ENCODE assay signal across 19 cellular contexts in the genomic region with DNA sequence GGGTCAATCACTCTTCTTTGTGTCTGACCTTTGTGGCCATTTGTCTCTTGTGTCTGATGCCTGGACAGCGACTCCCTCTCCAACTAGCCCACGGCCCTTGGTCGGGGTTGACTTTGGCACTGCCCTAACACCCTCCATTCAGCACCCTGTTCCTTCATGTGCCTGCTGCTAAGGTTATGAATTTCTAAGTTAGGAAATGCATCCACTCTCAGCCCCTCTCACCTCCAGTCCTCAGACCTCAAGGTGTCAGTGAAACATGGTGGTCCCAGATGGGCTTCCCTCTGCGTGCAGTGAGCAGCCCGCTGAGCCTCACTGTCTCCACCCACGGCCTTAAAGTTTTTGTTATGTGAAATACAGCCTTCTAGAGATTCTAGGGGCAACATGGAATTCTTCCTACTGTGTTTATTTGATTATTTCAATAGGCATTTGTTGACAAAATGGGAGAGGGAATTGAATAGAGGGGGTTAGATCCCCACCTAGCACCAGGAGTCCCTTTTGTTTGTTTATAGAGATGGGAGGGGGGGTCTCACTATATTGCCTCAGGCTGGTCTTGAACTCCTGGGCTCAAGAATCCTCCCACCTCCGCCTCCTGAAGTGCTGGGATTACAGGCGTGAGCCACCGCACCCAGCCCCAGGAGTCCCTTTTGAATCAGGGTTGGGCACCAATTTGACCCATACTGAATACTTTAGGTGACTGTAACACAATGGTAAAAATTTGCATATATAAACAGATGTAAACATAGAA. TPM values are rescaled to one million over a fixed set of nuclear protein-coding genes. Genes with fewer than 3 reads are reported as not detected.
DNase-seq lines count a peak whose midpoint lies in the region; ATAC-seq, FAIRE-seq and TF ChIP-seq lines count a peak whose summit lies in the region.
"Had no signal": no experiment of that assay in that cellular context is flagged by ENCODE, and none has a peak within 500 bp of the region (broad histone marks: within the 10 kb centered on the region; RNA-seq: fewer than 3 reads in every experiment).

No MANE protein-coding gene starts in this region.

- peaks cover 34% of the 10 kb centered on the region for H3K4me1 Mint-ChIP-seq in CD8-positive, alpha-beta T cell (ENCODE audit: low read depth)
- H3K4me1 Mint-ChIP-seq in activated naive CD8-positive, alpha-beta T cell treated with anti-CD3 and anti-CD28 coated beads, Interleukin-2, amount 10 ng/mL, durations not matched to agents 7 days and 5 days, result peaks cover 35% of the 10 kb centered on the region

- POLR2A ChIA-PET in CD8-positive, alpha-beta T cell (lab: Charles Lee), result no interaction called here
- POLR2A ChIA-PET in HEK293 (lab: Yijun Ruan, JAX) (no interaction called here), SK-N-SH (lab: Yijun Ruan, JAX) (no interaction called here)
- POLR2A ChIA-PET in activated naive CD8-positive, alpha-beta T cell treated with anti-CD3 and anti-CD28 coated beads, Interleukin-2, amount 10 ng/mL, durations not matched to agents 7 days and 5 days (lab: Charles Lee), result no interaction called here

- no peaks in the 10 kb centered on the region for H3K9me3 ChIP-seq in CD8-positive, alpha-beta T cell (ENCODE audit: low read length)
- H3K9me3 ChIP-seq in HEK293 (ENCODE audit: control insufficient read depth, insufficient read depth, low read depth, low read length) (no peaks in the 10 kb centered on the region), SK-N-SH (no peaks in the 10 kb centered on the region), small intestine (ENCODE audit: control insufficient read depth, low read depth) (no peaks in the 10 kb centered on the region)
- H3K9me3 ChIP-seq: breast epithelium, thyroid gland had no signal

- H2BK15ac ChIP-seq in mesendoderm (replicated peaks; ENCODE audit: low read depth), result no peak overlapping the region

- no peaks in the 10 kb centered on the region for H3K27me3 ChIP-seq in CD8-positive, alpha-beta T cell (ENCODE audit: insufficient read depth, low read length)
- H3K27me3 ChIP-seq in mesendoderm (ENCODE audit: insufficient read depth, low read length, poor library complexity) (peaks cover 3% of the 10 kb centered on the region), SK-N-SH (ENCODE audit: insufficient read depth) (no peaks in the 10 kb centered on the region), small intestine (ENCODE audit: control insufficient read depth in 2 of 2, insufficient read depth in 2 of 2, low read length in 2 of 2) (no peaks in the 10 kb centered on the region)
- H3K27me3 ChIP-seq: breast epithelium, thyroid gland had no signal

- no peak for TF ChIP-seq CTCF in CD8-positive, alpha-beta T cell (IDR thresholded peaks at IDR 0.05)
- no peak for TF ChIP-seq CTCF in HEK293 (tag by site-specific recombination; IDR thresholded peaks at IDR 0.05)
- TF ChIP-seq CTCF in foreskin fibroblast (IDR thresholded peaks at IDR 0.05; ENCODE audit: low read depth, low read length), result no peak
- no peak for TF ChIP-seq CTCF in SK-N-SH (IDR thresholded peaks at IDR 0.05)

- no CpG with 5 or more reads among the region's 9 CpGs for WGBS in mesendoderm (ENCODE audit: extremely low coverage, insufficient coverage, low lambda C conversion rate)
- WGBS in SK-N-SH (ENCODE audit: low lambda C conversion rate), result 94% methylated on average over 9 of the region's 9 CpGs
- 83 to 91% (median 89%) methylated on average over 9 of the region's 9 CpGs for WGBS in small intestine, 3 donors

- FAIRE-seq in small intestine (lab: Jason Lieb, UNC), result no peak

- H3K9me3 Mint-ChIP-seq in CD8-positive, alpha-beta T cell, result no peaks in the 10 kb centered on the region
- no peaks in the 10 kb centered on the region for H3K9me3 Mint-ChIP-seq in activated naive CD8-positive, alpha-beta T cell treated with anti-CD3 and anti-CD28 coated beads, Interleukin-2, amount 10 ng/mL, durations not matched to agents 7 days and 5 days

- H3K27ac Mint-ChIP-seq in CD8-positive, alpha-beta T cell, result no peak overlapping the region
- H3K27ac Mint-ChIP-seq in activated naive CD8-positive, alpha-beta T cell treated with anti-CD3 and anti-CD28 coated beads, Interleukin-2, amount 10 ng/mL, durations not matched to agents 7 days and 5 days, result no peak overlapping the region
- H3K27ac Mint-ChIP-seq: progenitor cell of endocrine pancreas had no signal

- intact Hi-C loops in CD8-positive, alpha-beta T cell (cut with DNase I, micrococcal nuclease), result loop anchor here in 1 of 2 experiments (5.0 kb wide), 1 partner anchor 33 kb away; no protein-coding TSS in a partner anchor

- H3K27ac ChIP-seq in CD8-positive, alpha-beta T cell (ENCODE audit: low read depth, low read length), result no peak overlapping the region
- H3K27ac ChIP-seq in HEK293 (ENCODE audit: extremely low read depth, low read depth, low read length) (no peak overlapping the region), mesendoderm (ENCODE audit: low read depth, low read length) (peak overlapping the region; percentile 19), SK-N-SH (ENCODE audit: low read depth in 2 of 2, low read length in 1 of 2) (no peak overlapping the region), small intestine (ENCODE audit: low read depth in 1 of 2, low read length in 1 of 2) (no peak overlapping the region)
- H3K27ac ChIP-seq: thyroid gland had no signal

- H3K36me3 ChIP-seq in CD8-positive, alpha-beta T cell (ENCODE audit: insufficient read depth, low read length), result no peaks in the 10 kb centered on the region
- H3K36me3 ChIP-seq in HEK293 (ENCODE audit: control insufficient read depth in 2 of 2, insufficient read depth in 1 of 2, low read length in 2 of 2) (no peaks in the 10 kb centered on the region), mesendoderm (ENCODE audit: control insufficient read depth, insufficient read depth, low read length) (no peaks in the 10 kb centered on the region), SK-N-SH (replicated peaks in 1 of 2; ENCODE audit: control insufficient read depth in 1 of 2, insufficient read depth in 2 of 2, low read length in 1 of 2) (no peaks in the 10 kb centered on the region), small intestine (ENCODE audit: control insufficient read depth in 2 of 2, insufficient read depth in 2 of 2, low read length in 2 of 2) (no peaks in the 10 kb centered on the region)
- H3K36me3 ChIP-seq: breast epithelium, thyroid gland had no signal

- peaks cover 5% of the 10 kb centered on the region for H3K79me1 ChIP-seq in mesendoderm (ENCODE audit: low read length)

- H4K5ac ChIP-seq in mesendoderm (ENCODE audit: low read length), result no peak overlapping the region

- no peak overlapping the region for H4K8ac ChIP-seq in mesendoderm (ENCODE audit: low read depth, low read length)

- TF ChIP-seq EP300 in SK-N-SH (IDR thresholded peaks at IDR 0.05; ENCODE audit: borderline replicate concordance in 1 of 2, low read depth in 1 of 2, low read length in 1 of 2), result no peak

- H3K18ac ChIP-seq in mesendoderm (ENCODE audit: low read length), result no peak overlapping the region

- peaks cover 33% of the 10 kb centered on the region for H3K4me1 ChIP-seq in CD8-positive, alpha-beta T cell (ENCODE audit: insufficient read depth, low read length)
- H3K4me1 ChIP-seq in HEK293 (ENCODE audit: control insufficient read depth, insufficient read depth, low read length) (no peaks in the 10 kb centered on the region), mesendoderm (ENCODE audit: control insufficient read depth, low read depth, low read length) (peaks cover 10% of the 10 kb centered on the region), SK-N-SH (ENCODE audit: control insufficient read depth in 1 of 2, insufficient read depth in 2 of 2, low read depth in 1 of 2, low read length in 1 of 2) (peaks cover 0 to 10% of the 10 kb centered on the region in 2 experiments; a peak in 3 of 4 replicates), small intestine (ENCODE audit: control insufficient read depth in 2 of 2, insufficient read depth in 1 of 2, low read depth in 1 of 2, low read length in 1 of 2) (peaks cover 0 to 8% of the 10 kb centered on the region in 2 donors)

- no peak overlapping the region for H3K4me3 ChIP-seq in CD8-positive, alpha-beta T cell (ENCODE audit: low read depth, low read length)
- H3K4me3 ChIP-seq in HEK293 (ENCODE audit: low read depth, low read length), result no peak overlapping the region
- H3K4me3 ChIP-seq in mesendoderm (ENCODE audit: low read length), result no peak overlapping the region
- H3K4me3 ChIP-seq in foreskin fibroblast (ENCODE audit: low read depth in 1 of 2, low read length in 2 of 2), result no peak overlapping the region
- no peak overlapping the region for H3K4me3 ChIP-seq in SK-N-SH (ENCODE audit: low read depth in 2 of 2, low read length in 1 of 2)
- no peak overlapping the region for H3K4me3 ChIP-seq in small intestine (ENCODE audit: low read depth in 1 of 2, low read length in 2 of 2)

- no peaks in the 10 kb centered on the region for H3K27me3 Mint-ChIP-seq in CD8-positive, alpha-beta T cell (ENCODE audit: low read depth)
- peaks cover 32% of the 10 kb centered on the region for H3K27me3 Mint-ChIP-seq in activated naive CD8-positive, alpha-beta T cell treated with anti-CD3 and anti-CD28 coated beads, Interleukin-2, amount 10 ng/mL, durations not matched to agents 7 days and 5 days

- no peak overlapping the region for H3K4ac ChIP-seq in mesendoderm (ENCODE audit: low read depth, low read length)

- no peak for TF ChIP-seq RAD21 in SK-N-SH (IDR thresholded peaks at IDR 0.05; ENCODE audit: low read length)

- no peak for ATAC-seq in CD8-positive, alpha-beta T cell
- ATAC-seq in activated naive CD8-positive, alpha-beta T cell treated with anti-CD3 and anti-CD28 coated beads, Interleukin-2, amount 10 ng/mL, durations not matched to agents 7 days and 5 days (ENCODE audit: low read depth), result no peak
- ATAC-seq: left ventricle myocardium superior had no signal

- peaks cover 8% of the 10 kb centered on the region for H4K20me1 ChIP-seq in SK-N-SH (ENCODE audit: insufficient read depth)

- H3K9me2 ChIP-seq in SK-N-SH, result no peaks in the 10 kb centered on the region

- H2BK5ac ChIP-seq in mesendoderm (ENCODE audit: low read length), result no peak overlapping the region

- no peak overlapping the region for H3K4me2 ChIP-seq in mesendoderm (ENCODE audit: low read length)
- no peak overlapping the region for H3K4me2 ChIP-seq in SK-N-SH

- CTCF ChIA-PET in CD8-positive, alpha-beta T cell (lab: Charles Lee), result interaction anchor here (0.8 to 1.6 kb wide), 3 partner anchors 10 to 34 kb away, joined by 4 to 5 read pairs (median 4); no protein-coding TSS in a partner anchor
- CTCF ChIA-PET in HEK293 (lab: Yijun Ruan, JAX), result interaction anchor here (0.6 kb wide), 1 partner anchor 194 kb away, joined by 4 read pairs; no protein-coding TSS in a partner anchor
- CTCF ChIA-PET in SK-N-SH (lab: Yijun Ruan, JAX), result interaction anchor here (0.6 to 8.1 kb wide), 3 partner anchors 10 to 32 kb away, joined by 3 to 113 read pairs (median 4); a partner anchor contains a TSS

- peaks cover 4% of the 10 kb centered on the region for H3K36me3 Mint-ChIP-seq in CD8-positive, alpha-beta T cell
- H3K36me3 Mint-ChIP-seq in activated naive CD8-positive, alpha-beta T cell treated with anti-CD3 and anti-CD28 coated beads, Interleukin-2, amount 10 ng/mL, durations not matched to agents 7 days and 5 days, result peaks cover 7% of the 10 kb centered on the region

- no peak overlapping the region for H2BK120ac ChIP-seq in mesendoderm (ENCODE audit: low read depth, low read length)

- H3K9ac ChIP-seq in mesendoderm (ENCODE audit: low read length) (no peak overlapping the region), SK-N-SH (no peak overlapping the region)

- peak in 1 of 7 experiments; percentile 42 for DNase-seq in CD8-positive, alpha-beta T cell
- no peak for DNase-seq in activated naive CD8-positive, alpha-beta T cell treated with anti-CD3 and anti-CD28 coated beads, Interleukin-2, amount 10 ng/mL, durations not matched to agents 7 days and 5 days
- DNase-seq in mesendoderm (peak; percentile 73), foreskin fibroblast (no peak), SK-N-SH (no peak), small intestine (no peak), NCI-H128 (lab: John Stamatoyannopoulos, UW; ENCODE audit: unreplicated experiment) (no peak)
- DNase-seq: activated naive CD4-positive, alpha-beta T cell; AML-193; DMS53; hypothalamus; Karpas-422; left ventricle myocardium superior; NCI-H1105 treated with DMSO at 0.1 percent for 48 hours; NCI-H2171 treated with DMSO at 0.1 percent for 48 hours; thyroid gland had no signal

- H3F3A ChIP-seq in SK-N-SH (replicated peaks; ENCODE audit: insufficient read depth), result no peaks in the 10 kb centered on the region

- peak overlapping the region; percentile 0 for H3K56ac ChIP-seq in mesendoderm (ENCODE audit: low read length)

- peaks cover 3% of the 10 kb centered on the region for H3K79me2 ChIP-seq in mesendoderm (ENCODE audit: control insufficient read depth, insufficient read depth, low read length)
- H3K79me2 ChIP-seq in SK-N-SH (ENCODE audit: insufficient read depth), result peaks cover 25% of the 10 kb centered on the region

- no peak overlapping the region for H2AK5ac ChIP-seq in mesendoderm (ENCODE audit: low read length)

- no peak overlapping the region for H2AFZ ChIP-seq in SK-N-SH (ENCODE audit: low read depth)

- no peak overlapping the region for H3K23ac ChIP-seq in mesendoderm (ENCODE audit: low read length)

- peak overlapping the region; percentile 79 for H3K4me3 Mint-ChIP-seq in CD8-positive, alpha-beta T cell
- H3K4me3 Mint-ChIP-seq in activated naive CD8-positive, alpha-beta T cell treated with anti-CD3 and anti-CD28 coated beads, Interleukin-2, amount 10 ng/mL, durations not matched to agents 7 days and 5 days, result peak overlapping the region; percentile 84

RNA-seq across cellular contexts. Expression of a gene that starts 1.6 kb away (rescaled TPM):
- total RNA-seq in CD8-positive, alpha-beta T cell, result 10 to 100 TPM in 1 of 2 experiments, 1 to 10 TPM in 1; 8.6 to 10.2 TPM
- total RNA-seq in activated naive CD8-positive, alpha-beta T cell treated with anti-CD3 and anti-CD28 coated beads, Interleukin-2, amount 10 ng/mL, durations not matched to agents 7 days and 5 days, result 10 to 100 TPM; 56.5 to 58.1 TPM
- polyA plus RNA-seq in mesendoderm (2013, experiment 1 of 2), result 9.8 TPM
- 10.0 TPM for polyA plus RNA-seq in mesendoderm (2013, experiment 2 of 2)
- polyA plus RNA-seq in SK-N-SH (2012; rRNA removed), result 38.3 and 40.1 TPM in 2 replicates
- 38.4 and 43.1 TPM in 2 replicates for polyA plus RNA-seq in SK-N-SH (2012; cell fraction: cytosol; rRNA removed)
- polyA plus RNA-seq in SK-N-SH (2012; cell fraction: nucleus; rRNA removed), result 25.0 and 25.4 TPM in 2 replicates
- 10 to 100 TPM in 2 of 3 donors, 1 to 10 TPM in 1; 3.4 to 22.3 (median 13.0) TPM for polyA plus RNA-seq in small intestine

RNA-seq across cellular contexts. Expression of a gene that starts 34.3 kb away (rescaled TPM):
- total RNA-seq in CD8-positive, alpha-beta T cell, result under 1 TPM; 0.16 to 0.56 TPM
- under 1 TPM; 0.14 to 0.26 TPM for total RNA-seq in activated naive CD8-positive, alpha-beta T cell treated with anti-CD3 and anti-CD28 coated beads, Interleukin-2, amount 10 ng/mL, durations not matched to agents 7 days and 5 days
- 0.44 TPM for polyA plus RNA-seq in mesendoderm (2013, experiment 1 of 2)
- polyA plus RNA-seq in mesendoderm (2013, experiment 2 of 2), result 0.56 TPM
- polyA plus RNA-seq in SK-N-SH (2012; rRNA removed), result 0.44 and 0.54 TPM in 2 replicates
- 0.15 and 0.35 TPM in 2 replicates for polyA plus RNA-seq in SK-N-SH (2012; cell fraction: cytosol; rRNA removed)
- polyA plus RNA-seq in SK-N-SH (2012; cell fraction: nucleus; rRNA removed), result 0.93 and 0.95 TPM in 2 replicates
- under 1 TPM in 1 of 3 donors, not detected in 2; 0.04 TPM for polyA plus RNA-seq in small intestine
- total RNA-seq: progenitor cell of endocrine pancreas had no signal

RNA-seq across cellular contexts. Expression of a gene that starts 55.8 kb away (rescaled TPM):
- total RNA-seq in CD8-positive, alpha-beta T cell, result 10 to 100 TPM; 39.1 to 39.6 TPM
- 100 to 1,000 TPM; 119 to 123 TPM for total RNA-seq in activated naive CD8-positive, alpha-beta T cell treated with anti-CD3 and anti-CD28 coated beads, Interleukin-2, amount 10 ng/mL, durations not matched to agents 7 days and 5 days
- 250 TPM for polyA plus RNA-seq in mesendoderm (2013, experiment 1 of 2)
- polyA plus RNA-seq in mesendoderm (2013, experiment 2 of 2), result 248 TPM
- polyA plus RNA-seq in SK-N-SH (2012; rRNA removed) (222 and 260 TPM in 2 replicates), small intestine (100 to 1,000 TPM; 176 to 279 (median 276) TPM)
- 329 and 395 TPM in 2 replicates for polyA plus RNA-seq in SK-N-SH (2012; cell fraction: cytosol; rRNA removed)
- polyA plus RNA-seq in SK-N-SH (2012; cell fraction: nucleus; rRNA removed), result 119 and 142 TPM in 2 replicates

Comparison
In these comparisons a context has a peak if more than half of its experiments do, and no peak if none do; other contexts are left out.
1. RNA of a gene that starts 1.6 kb away (total RNA-seq): 56.5 to 58.1 TPM in activated naive CD8-positive, alpha-beta T cell treated with anti-CD3 and anti-CD28 coated beads, Interleukin-2, amount 10 ng/mL, durations not matched to agents 7 days and 5 days; 8.6 to 10.2 TPM in CD8-positive, alpha-beta T cell; every median in the first group is over 4 times any median in the second.